19 cellular contexts compared by ENCODE assay signal in the genomic region with DNA sequence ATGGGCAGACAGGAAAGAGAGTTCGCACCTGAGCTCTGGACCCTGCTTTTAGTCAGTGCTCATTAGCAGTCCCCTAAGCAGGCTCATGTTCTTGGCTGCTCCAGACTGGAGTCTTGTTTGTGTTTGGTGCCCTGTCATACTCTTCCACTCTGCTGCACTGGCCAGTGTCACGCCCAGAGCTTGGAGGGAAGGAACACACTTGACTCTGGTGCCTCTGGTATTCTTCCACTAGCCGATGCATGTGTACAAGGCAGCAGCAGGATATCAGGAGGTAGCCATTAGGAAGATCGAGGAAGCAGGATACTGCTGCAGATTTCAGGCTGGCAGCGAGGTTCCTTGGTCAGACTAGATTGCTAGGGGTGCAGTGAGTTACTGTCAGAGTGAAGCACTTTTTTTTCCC.
DNase-seq lines count a peak whose midpoint lies in the region; ATAC-seq, FAIRE-seq and TF ChIP-seq lines count a peak whose summit lies in the region.
"Had no signal": no experiment of that assay in that cellular context is flagged by ENCODE, and none has a peak within 500 bp of the region (broad histone marks: within the 10 kb centered on the region; RNA-seq: fewer than 3 reads in every experiment).

No MANE protein-coding gene starts in this region.

- no peak overlapping the region for H3K27ac Mint-ChIP-seq in activated CD8-positive, alpha-beta T cell treated with anti-CD3 and anti-CD28 coated beads, Interleukin-2, amount 10 ng/mL, durations not matched to agents 7 days and 5 days
- H3K27ac Mint-ChIP-seq in activated T-helper 1 cell treated with anti-CD3 and anti-CD28 coated beads, Interleukin-12 subunit alpha, Interleukin-12 subunit beta, Interleukin-2, Interleukin-4 antibody, amounts not matched to agents 30 ng/mL and 10 ng/mL and 1 ng/mL, durations not matched to agents 14 hours and 24 hours and 36 hours: no peak overlapping the region
- H3K27ac Mint-ChIP-seq: activated CD4-positive, alpha-beta memory T cell treated with anti-CD3 and anti-CD28 coated beads for 36 hours; activated T-cell treated with anti-CD3 and anti-CD28 coated beads, Interleukin-2, amount 50 U/mL, for 24 hours; HFFc6 had no signal

- no peak overlapping the region for H3K4me3 Mint-ChIP-seq in activated CD8-positive, alpha-beta T cell treated with anti-CD3 and anti-CD28 coated beads, Interleukin-2, amount 10 ng/mL, durations not matched to agents 7 days and 5 days
- H3K4me3 Mint-ChIP-seq in activated T-helper 1 cell treated with anti-CD3 and anti-CD28 coated beads, Interleukin-12 subunit alpha, Interleukin-12 subunit beta, Interleukin-2, Interleukin-4 antibody, amounts not matched to agents 30 ng/mL and 10 ng/mL and 1 ng/mL, durations not matched to agents 14 hours and 24 hours and 36 hours: no peak overlapping the region
- H3K4me3 Mint-ChIP-seq: activated CD4-positive, alpha-beta memory T cell treated with anti-CD3 and anti-CD28 coated beads for 36 hours; activated T-cell treated with anti-CD3 and anti-CD28 coated beads, Interleukin-2, amount 50 U/mL, for 24 hours; HFFc6 had no signal

- H3K9me3 ChIP-seq in heart right ventricle (no peaks in the 10 kb centered on the region), A673 (ENCODE audit: low read depth, low read length, poor library complexity, severe bottlenecking) (no peaks in the 10 kb centered on the region)

- H3K4me3 ChIP-seq in heart right ventricle (no peak overlapping the region), A673 (ENCODE audit: low read depth, low read length, poor library complexity, severe bottlenecking) (no peak overlapping the region)

- ATAC-seq in heart right ventricle: peak in 7 of 8 donors; percentile 55 to 89 (median 82)
- no peak for ATAC-seq in activated CD8-positive, alpha-beta T cell treated with anti-CD3 and anti-CD28 coated beads, Interleukin-2, amount 10 ng/mL, durations not matched to agents 7 days and 5 days
- ATAC-seq: foreskin keratinocyte had no signal

- H3K4me1 Mint-ChIP-seq in activated CD8-positive, alpha-beta T cell treated with anti-CD3 and anti-CD28 coated beads, Interleukin-2, amount 10 ng/mL, durations not matched to agents 7 days and 5 days (ENCODE audit: low read depth): peaks cover 11% of the 10 kb centered on the region
- H3K4me1 Mint-ChIP-seq in activated T-helper 1 cell treated with anti-CD3 and anti-CD28 coated beads, Interleukin-12 subunit alpha, Interleukin-12 subunit beta, Interleukin-2, Interleukin-4 antibody, amounts not matched to agents 30 ng/mL and 10 ng/mL and 1 ng/mL, durations not matched to agents 14 hours and 24 hours and 36 hours (ENCODE audit: low read depth): no peaks in the 10 kb centered on the region

- TF ChIP-seq CTCF in heart right ventricle (IDR thresholded peaks at IDR 0.05) (no peak), A673 (conservative IDR thresholded peaks at IDR 0.05; ENCODE audit: low read depth, low read length) (no peak)

- DNase-seq in GM12891 (ENCODE audit: insufficient read length, low spot score) (no peak), SK-N-DZ (ENCODE audit: low spot score) (peak; percentile 41), heart right ventricle (peak; percentile 25 to 28), renal cortical epithelial cell (ENCODE audit: low read depth) (peak; percentile 9), A673 (ENCODE audit: low spot score) (no peak)
- DNase-seq in activated CD8-positive, alpha-beta T cell treated with anti-CD3 and anti-CD28 coated beads, Interleukin-2, amount 10 ng/mL, durations not matched to agents 7 days and 5 days: no peak
- DNase-seq in activated T-helper 1 cell treated with anti-CD3 and anti-CD28 coated beads, Interleukin-12 subunit alpha, Interleukin-12 subunit beta, Interleukin-2, Interleukin-4 antibody, amounts not matched to agents 30 ng/mL and 10 ng/mL and 1 ng/mL, durations not matched to agents 14 hours and 24 hours and 36 hours (ENCODE audit: low spot score): no peak
- DNase-seq in effector CD4-positive, alpha-beta T cell: no peak
- DNase-seq: activated CD4-positive, alpha-beta memory T cell treated with anti-CD3 and anti-CD28 coated beads for 36 hours; activated naive CD4-positive, alpha-beta T cell treated with anti-CD3 and anti-CD28 coated beads, Interleukin-2, amount 50 U/mL, for 16 hours; activated T-cell treated with anti-CD3 and anti-CD28 coated beads, Interleukin-2, amount 50 U/mL, for 24 hours; foreskin keratinocyte; HFFc6; NCI-H1048; occipital lobe; stimulated activated CD4-positive, alpha-beta T cell treated with anti-CD3 and anti-CD28 coated beads, Interleukin-2, amount 100 ng/mL, for 24 hours had no signal

- H3K27me3 ChIP-seq in heart right ventricle: no peaks in the 10 kb centered on the region
- no peaks in the 10 kb centered on the region for H3K27me3 ChIP-seq in A673 (replicated peaks; ENCODE audit: insufficient read depth, low read depth, low read length, poor library complexity)
- H3K27me3 ChIP-seq: foreskin keratinocyte had no signal

- intact Hi-C loops in heart right ventricle (cut with DNase I) (no loop called here), A673 (cut with micrococcal nuclease; ENCODE audit: unreplicated experiment) (no loop called here)
- intact Hi-C loops in activated T-helper 1 cell treated with anti-CD3 and anti-CD28 coated beads, Interleukin-12 subunit alpha, Interleukin-12 subunit beta, Interleukin-2, Interleukin-4 antibody, amounts not matched to agents 30 ng/mL and 10 ng/mL and 1 ng/mL, durations not matched to agents 14 hours and 24 hours and 36 hours (cut with micrococcal nuclease): no loop called here

- peak; percentile 48 for FAIRE-seq in GM12891 (lab: Jason Lieb, UNC)
- FAIRE-seq: astrocyte, urothelium cell line had no signal

- no peaks in the 10 kb centered on the region for H3K27me3 Mint-ChIP-seq in activated CD8-positive, alpha-beta T cell treated with anti-CD3 and anti-CD28 coated beads, Interleukin-2, amount 10 ng/mL, durations not matched to agents 7 days and 5 days (ENCODE audit: low read depth)
- peaks cover 1% of the 10 kb centered on the region for H3K27me3 Mint-ChIP-seq in activated T-helper 1 cell treated with anti-CD3 and anti-CD28 coated beads, Interleukin-12 subunit alpha, Interleukin-12 subunit beta, Interleukin-2, Interleukin-4 antibody, amounts not matched to agents 30 ng/mL and 10 ng/mL and 1 ng/mL, durations not matched to agents 14 hours and 24 hours and 36 hours (ENCODE audit: insufficient read depth)
- H3K27me3 Mint-ChIP-seq: activated CD4-positive, alpha-beta memory T cell treated with anti-CD3 and anti-CD28 coated beads for 36 hours; activated T-cell treated with anti-CD3 and anti-CD28 coated beads, Interleukin-2, amount 50 U/mL, for 24 hours had no signal

- H3K36me3 ChIP-seq in heart right ventricle (no peaks in the 10 kb centered on the region), A673 (ENCODE audit: insufficient read depth, low read length, poor library complexity, severe bottlenecking) (no peaks in the 10 kb centered on the region)

- H3K9me3 Mint-ChIP-seq in activated CD8-positive, alpha-beta T cell treated with anti-CD3 and anti-CD28 coated beads, Interleukin-2, amount 10 ng/mL, durations not matched to agents 7 days and 5 days (ENCODE audit: insufficient read depth): no peaks in the 10 kb centered on the region
- H3K9me3 Mint-ChIP-seq in activated T-helper 1 cell treated with anti-CD3 and anti-CD28 coated beads, Interleukin-12 subunit alpha, Interleukin-12 subunit beta, Interleukin-2, Interleukin-4 antibody, amounts not matched to agents 30 ng/mL and 10 ng/mL and 1 ng/mL, durations not matched to agents 14 hours and 24 hours and 36 hours: no peaks in the 10 kb centered on the region
- H3K9me3 Mint-ChIP-seq: activated CD4-positive, alpha-beta memory T cell treated with anti-CD3 and anti-CD28 coated beads for 36 hours; activated T-cell treated with anti-CD3 and anti-CD28 coated beads, Interleukin-2, amount 50 U/mL, for 24 hours; HFFc6 had no signal

- H3K4me1 ChIP-seq in heart right ventricle: peaks cover 0 to 49% (median 19%) of the 10 kb centered on the region in 9 donors
- peaks cover 4% of the 10 kb centered on the region for H3K4me1 ChIP-seq in A673 (ENCODE audit: insufficient read depth, low read length, poor library complexity, severe bottlenecking)

- POLR2A ChIA-PET in activated CD8-positive, alpha-beta T cell treated with anti-CD3 and anti-CD28 coated beads, Interleukin-2, amount 10 ng/mL, durations not matched to agents 7 days and 5 days (lab: Charles Lee): no interaction called here
- POLR2A ChIA-PET in A673 (lab: Charles Lee; ENCODE audit: low non-redundant PET): no interaction called here

- 60% methylated on average over 5 of the region's 5 CpGs for WGBS in heart right ventricle, 2 donors

- BruUV-seq in A673 (replicated peaks; lab: Mats Ljungman, UMichigan): no TSS peak

- H3K27ac ChIP-seq in heart right ventricle (peak overlapping the region in 2 of 10 donors; percentile 25 to 37), A673 (ENCODE audit: low read depth, low read length, poor library complexity, severe bottlenecking) (no peak overlapping the region)
- H3K27ac ChIP-seq: foreskin keratinocyte, KMS-11 had no signal

- no peaks in the 10 kb centered on the region for H3K36me3 Mint-ChIP-seq in activated CD8-positive, alpha-beta T cell treated with anti-CD3 and anti-CD28 coated beads, Interleukin-2, amount 10 ng/mL, durations not matched to agents 7 days and 5 days (ENCODE audit: low read depth)
- no peaks in the 10 kb centered on the region for H3K36me3 Mint-ChIP-seq in activated T-helper 1 cell treated with anti-CD3 and anti-CD28 coated beads, Interleukin-12 subunit alpha, Interleukin-12 subunit beta, Interleukin-2, Interleukin-4 antibody, amounts not matched to agents 30 ng/mL and 10 ng/mL and 1 ng/mL, durations not matched to agents 14 hours and 24 hours and 36 hours (ENCODE audit: low read depth)
- H3K36me3 Mint-ChIP-seq: activated CD4-positive, alpha-beta memory T cell treated with anti-CD3 and anti-CD28 coated beads for 36 hours had no signal

- TF ChIP-seq POLR2A in GM12891 (IDR thresholded peaks at IDR 0.05; ENCODE audit: low read depth, low read length): no peak

- CTCF ChIA-PET in activated CD8-positive, alpha-beta T cell treated with anti-CD3 and anti-CD28 coated beads, Interleukin-2, amount 10 ng/mL, durations not matched to agents 7 days and 5 days (lab: Charles Lee): no interaction called here
- CTCF ChIA-PET in A673 (lab: Charles Lee): no interaction called here

TF ChIP-seq in GM12891, 5 proteins besides CTCF, POLR2A, EP300 and RAD21:
- TF ChIP-seq SPI1 (IDR thresholded peaks at IDR 0.05; ENCODE audit: low read depth, low read length): no peak

Comparison
In these comparisons a context has a peak if more than half of its experiments do, and no peak if none do; other contexts are left out.
1. DNase-seq: peak in SK-N-DZ (single experiment), heart right ventricle (2 of 2) and renal cortical epithelial cell (single experiment); none in GM12891 (single experiment), activated CD8-positive, alpha-beta T cell treated with anti-CD3 and anti-CD28 coated beads, Interleukin-2, amount 10 ng/mL, durations not matched to agents 7 days and 5 days (single experiment), activated T-helper 1 cell treated with anti-CD3 and anti-CD28 coated beads, Interleukin-12 subunit alpha, Interleukin-12 subunit beta, Interleukin-2, Interleukin-4 antibody, amounts not matched to agents 30 ng/mL and 10 ng/mL and 1 ng/mL, durations not matched to agents 14 hours and 24 hours and 36 hours (single experiment), A673 (single experiment) and effector CD4-positive, alpha-beta T cell (single experiment).